Comparison of ENCODE assay signal across 2 cellular contexts in the genomic region with DNA sequence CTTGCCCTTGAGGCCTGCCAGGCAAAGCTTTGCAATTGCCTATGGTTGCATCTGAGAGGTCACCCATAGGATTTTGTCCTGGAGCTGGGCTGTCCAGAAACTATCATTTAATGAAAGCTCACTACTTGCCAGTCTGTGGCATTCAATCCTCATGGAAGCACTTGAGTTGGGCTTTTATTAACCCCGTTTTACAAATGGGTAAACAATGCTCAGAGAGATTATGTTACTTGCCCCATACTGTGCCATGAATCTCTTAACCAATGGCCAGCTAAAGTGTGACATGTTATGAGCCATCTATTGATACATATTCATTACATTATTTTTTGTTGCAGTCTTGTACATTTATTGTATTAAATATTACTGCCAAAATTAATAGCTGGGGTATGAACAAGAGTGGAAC.
TF ChIP-seq lines count a peak whose summit lies in the region.

No MANE protein-coding gene starts in this region.

TF ChIP-seq in GM23338, 12 proteins besides CTCF, POLR2A, EP300 and RAD21:
- TF ChIP-seq ZNF114 (CRISPR knock-in tag; IDR thresholded peaks at IDR 0.05): no peak
- TF ChIP-seq STAT1 (IDR thresholded peaks at IDR 0.05; ENCODE audit: unreplicated experiment): no peak
- TF ChIP-seq CREB1 (CRISPR knock-in tag; IDR thresholded peaks at IDR 0.05; ENCODE audit: low read depth): no peak
- TF ChIP-seq, protein P1, sequence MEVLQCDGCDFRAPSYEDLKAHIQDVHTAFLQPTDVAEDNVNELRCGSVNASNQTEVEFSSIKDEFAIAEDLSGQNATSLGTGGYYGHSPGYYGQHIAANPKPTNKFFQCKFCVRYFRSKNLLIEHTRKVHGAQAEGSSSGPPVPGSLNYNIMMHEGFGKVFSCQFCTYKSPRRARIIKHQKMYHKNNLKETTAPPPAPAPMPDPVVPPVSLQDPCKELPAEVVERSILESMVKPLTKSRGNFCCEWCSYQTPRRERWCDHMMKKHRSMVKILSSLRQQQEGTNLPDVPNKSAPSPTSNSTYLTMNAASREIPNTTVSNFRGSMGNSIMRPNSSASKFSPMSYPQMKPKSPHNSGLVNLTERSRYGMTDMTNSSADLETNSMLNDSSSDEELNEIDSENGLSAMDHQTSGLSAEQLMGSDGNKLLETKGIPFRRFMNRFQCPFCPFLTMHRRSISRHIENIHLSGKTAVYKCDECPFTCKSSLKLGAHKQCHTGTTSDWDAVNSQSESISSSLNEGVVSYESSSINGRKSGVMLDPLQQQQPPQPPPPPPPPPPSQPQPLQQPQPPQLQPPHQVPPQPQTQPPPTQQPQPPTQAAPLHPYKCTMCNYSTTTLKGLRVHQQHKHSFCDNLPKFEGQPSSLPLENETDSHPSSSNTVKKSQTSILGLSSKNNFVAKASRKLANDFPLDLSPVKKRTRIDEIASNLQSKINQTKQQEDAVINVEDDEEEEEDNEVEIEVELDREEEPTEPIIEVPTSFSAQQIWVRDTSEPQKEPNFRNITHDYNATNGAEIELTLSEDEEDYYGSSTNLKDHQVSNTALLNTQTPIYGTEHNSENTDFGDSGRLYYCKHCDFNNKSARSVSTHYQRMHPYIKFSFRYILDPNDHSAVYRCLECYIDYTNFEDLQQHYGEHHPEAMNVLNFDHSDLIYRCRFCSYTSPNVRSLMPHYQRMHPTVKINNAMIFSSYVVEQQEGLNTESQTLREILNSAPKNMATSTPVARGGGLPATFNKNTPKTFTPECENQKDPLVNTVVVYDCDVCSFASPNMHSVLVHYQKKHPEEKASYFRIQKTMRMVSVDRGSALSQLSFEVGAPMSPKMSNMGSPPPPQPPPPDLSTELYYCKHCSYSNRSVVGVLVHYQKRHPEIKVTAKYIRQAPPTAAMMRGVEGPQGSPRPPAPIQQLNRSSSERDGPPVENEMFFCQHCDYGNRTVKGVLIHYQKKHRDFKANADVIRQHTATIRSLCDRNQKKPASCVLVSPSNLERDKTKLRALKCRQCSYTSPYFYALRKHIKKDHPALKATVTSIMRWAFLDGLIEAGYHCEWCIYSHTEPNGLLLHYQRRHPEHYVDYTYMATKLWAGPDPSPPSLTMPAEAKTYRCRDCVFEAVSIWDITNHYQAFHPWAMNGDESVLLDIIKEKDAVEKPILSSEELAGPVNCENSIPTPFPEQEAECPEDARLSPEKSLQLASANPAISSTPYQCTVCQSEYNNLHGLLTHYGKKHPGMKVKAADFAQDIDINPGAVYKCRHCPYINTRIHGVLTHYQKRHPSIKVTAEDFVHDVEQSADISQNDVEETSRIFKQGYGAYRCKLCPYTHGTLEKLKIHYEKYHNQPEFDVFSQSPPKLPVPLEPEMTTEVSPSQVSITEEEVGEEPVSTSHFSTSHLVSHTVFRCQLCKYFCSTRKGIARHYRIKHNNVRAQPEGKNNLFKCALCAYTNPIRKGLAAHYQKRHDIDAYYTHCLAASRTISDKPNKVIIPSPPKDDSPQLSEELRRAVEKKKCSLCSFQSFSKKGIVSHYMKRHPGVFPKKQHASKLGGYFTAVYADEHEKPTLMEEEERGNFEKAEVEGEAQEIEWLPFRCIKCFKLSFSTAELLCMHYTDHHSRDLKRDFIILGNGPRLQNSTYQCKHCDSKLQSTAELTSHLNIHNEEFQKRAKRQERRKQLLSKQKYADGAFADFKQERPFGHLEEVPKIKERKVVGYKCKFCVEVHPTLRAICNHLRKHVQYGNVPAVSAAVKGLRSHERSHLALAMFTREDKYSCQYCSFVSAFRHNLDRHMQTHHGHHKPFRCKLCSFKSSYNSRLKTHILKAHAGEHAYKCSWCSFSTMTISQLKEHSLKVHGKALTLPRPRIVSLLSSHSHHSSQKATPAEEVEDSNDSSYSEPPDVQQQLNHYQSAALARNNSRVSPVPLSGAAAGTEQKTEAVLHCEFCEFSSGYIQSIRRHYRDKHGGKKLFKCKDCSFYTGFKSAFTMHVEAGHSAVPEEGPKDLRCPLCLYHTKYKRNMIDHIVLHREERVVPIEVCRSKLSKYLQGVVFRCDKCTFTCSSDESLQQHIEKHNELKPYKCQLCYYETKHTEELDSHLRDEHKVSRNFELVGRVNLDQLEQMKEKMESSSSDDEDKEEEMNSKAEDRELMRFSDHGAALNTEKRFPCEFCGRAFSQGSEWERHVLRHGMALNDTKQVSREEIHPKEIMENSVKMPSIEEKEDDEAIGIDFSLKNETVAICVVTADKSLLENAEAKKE (CRISPR knock-in tag; IDR thresholded peaks at IDR 0.05): no peak
- TF ChIP-seq, protein P2, sequence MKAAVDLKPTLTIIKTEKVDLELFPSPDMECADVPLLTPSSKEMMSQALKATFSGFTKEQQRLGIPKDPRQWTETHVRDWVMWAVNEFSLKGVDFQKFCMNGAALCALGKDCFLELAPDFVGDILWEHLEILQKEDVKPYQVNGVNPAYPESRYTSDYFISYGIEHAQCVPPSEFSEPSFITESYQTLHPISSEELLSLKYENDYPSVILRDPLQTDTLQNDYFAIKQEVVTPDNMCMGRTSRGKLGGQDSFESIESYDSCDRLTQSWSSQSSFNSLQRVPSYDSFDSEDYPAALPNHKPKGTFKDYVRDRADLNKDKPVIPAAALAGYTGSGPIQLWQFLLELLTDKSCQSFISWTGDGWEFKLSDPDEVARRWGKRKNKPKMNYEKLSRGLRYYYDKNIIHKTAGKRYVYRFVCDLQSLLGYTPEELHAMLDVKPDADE (IDR thresholded peaks at IDR 0.05): no peak
- no peak for TF ChIP-seq POLR2AphosphoS5 (IDR thresholded peaks at IDR 0.05; ENCODE audit: low read depth)
- no peak for TF ChIP-seq JUNB (IDR thresholded peaks at IDR 0.05; ENCODE audit: unreplicated experiment)
- no peak for TF ChIP-seq EZH2 (IDR thresholded peaks at IDR 0.05; ENCODE audit: low read depth, unreplicated experiment)
- TF ChIP-seq EZH2phosphoT487 (IDR thresholded peaks at IDR 0.05; ENCODE audit: unreplicated experiment): no peak
- no peak for TF ChIP-seq ZNF331 (CRISPR knock-in tag; IDR thresholded peaks at IDR 0.05; ENCODE audit: low read depth)

TF ChIP-seq in H1, 55 proteins besides CTCF, POLR2A, EP300 and RAD21:
- no peak for TF ChIP-seq CEBPB (IDR thresholded peaks at IDR 0.05; ENCODE audit: low read depth, low read length)
- no peak for TF ChIP-seq CHD2 (IDR thresholded peaks at IDR 0.05; ENCODE audit: low read length)
- TF ChIP-seq CBX8 (IDR thresholded peaks at IDR 0.05; ENCODE audit: borderline replicate concordance, low read depth, low read length): no peak
- TF ChIP-seq TAF1 (IDR thresholded peaks at IDR 0.05; ENCODE audit: low read depth, low read length): no peak
- no peak for TF ChIP-seq POU5F1 (IDR thresholded peaks at IDR 0.05; ENCODE audit: low read depth, low read length)
- TF ChIP-seq SIRT6 (IDR thresholded peaks at IDR 0.05; ENCODE audit: low read length): no peak
- no peak for TF ChIP-seq YY1 (IDR thresholded peaks at IDR 0.05; ENCODE audit: low read depth, low read length)
- TF ChIP-seq KDM4A (IDR thresholded peaks at IDR 0.05; ENCODE audit: low read depth, low read length, severe bottlenecking): no peak
- TF ChIP-seq SRF (IDR thresholded peaks at IDR 0.05; ENCODE audit: low read depth, low read length): no peak
- no peak for TF ChIP-seq GTF2F1 (IDR thresholded peaks at IDR 0.05; ENCODE audit: borderline replicate concordance, low read depth, low read length)
- no peak for TF ChIP-seq KDM1A (IDR thresholded peaks at IDR 0.05; ENCODE audit: borderline replicate concordance, low read length)
- TF ChIP-seq SAP30 (IDR thresholded peaks at IDR 0.05; ENCODE audit: insufficient read depth, insufficient replicate concordance, low read length): no peak
- no peak for TF ChIP-seq JUN (IDR thresholded peaks at IDR 0.05; ENCODE audit: low read depth, low read length)
- no peak for TF ChIP-seq POLR2AphosphoS5 (IDR thresholded peaks at IDR 0.05; ENCODE audit: low read depth, low read length)
- no peak for TF ChIP-seq TAF7 (optimal IDR thresholded peaks at IDR 0.05; ENCODE audit: borderline replicate concordance, low read depth, low read length)
- TF ChIP-seq EZH2 (IDR thresholded peaks at IDR 0.05; ENCODE audit: low read depth, low read length, severe bottlenecking): no peak
- no peak for TF ChIP-seq MAFK (IDR thresholded peaks at IDR 0.05; ENCODE audit: low read depth, low read length)
- no peak for TF ChIP-seq BACH1 (IDR thresholded peaks at IDR 0.05; ENCODE audit: low read length)
